In genomic region chr16:82699711-82700495, GRCh38 we compare ENCODE assay signal across 9 cellular contexts.
DNase-seq lines count a peak whose midpoint lies in the region; ATAC-seq and TF ChIP-seq lines count a peak whose summit lies in the region.
"Had no signal": no experiment of that assay in that cellular context is flagged by ENCODE, and none has a peak within 500 bp of the region (broad histone marks: within the 10 kb centered on the region; RNA-seq: fewer than 3 reads in every experiment).

No MANE protein-coding gene starts in this region.

- H3K36me3 ChIP-seq in prostate gland = no peaks in the 10 kb centered on the region

- TF ChIP-seq POLR2A in prostate gland (IDR thresholded peaks at IDR 0.05) = no peak

- H3K4me3 ChIP-seq in fibroblast of pulmonary artery (replicated peaks; ENCODE audit: low read depth, low read length) (no peak overlapping the region), prostate gland (no peak overlapping the region)

- no peaks in the 10 kb centered on the region for H3K9me3 ChIP-seq in prostate gland

- H3K27me3 ChIP-seq in prostate gland (replicated peaks; ENCODE audit: insufficient read depth) = no peaks in the 10 kb centered on the region

- DNase-seq in ELR (ENCODE audit: low read depth) (peak; percentile 77), RPMI7951 (ENCODE audit: low read depth) (peak; percentile 87), fibroblast of pulmonary artery (ENCODE audit: low read depth) (peak; percentile 93), prostate gland (ENCODE audit: low spot score) (peak; percentile 43), NOMO-1 treated with dmso at 0.1 percent for 144 hours (lab: John Stamatoyannopoulos, UW; ENCODE audit: unreplicated experiment) (no peak)
- DNase-seq in central memory CD4-positive, alpha-beta T cell = no peak
- DNase-seq: activated CD4-positive, alpha-beta T cell treated with anti-CD3 and anti-CD28 coated beads, Interleukin-2, amount 10 ng/mL, durations not matched to agents 24 days and 14 days had no signal

- 59% methylated on average over 9 of the region's 9 CpGs for WGBS in prostate gland

- TF ChIP-seq CTCF in fibroblast of pulmonary artery (IDR thresholded peaks at IDR 0.05; ENCODE audit: low read length, missing control alignments) (no peak), prostate gland (IDR thresholded peaks at IDR 0.05) (no peak)

- no peak overlapping the region for H3K27ac ChIP-seq in prostate gland

- intact Hi-C loops in prostate gland (cut with DNase I) = no loop called here

- no peaks in the 10 kb centered on the region for H3K4me1 ChIP-seq in prostate gland (replicated peaks)

- ATAC-seq in HG03045 (IDR thresholded peaks at IDR 0.05; ENCODE audit: unreplicated experiment) = no peak
- no peak for ATAC-seq in HG02970 (IDR thresholded peaks at IDR 0.05; ENCODE audit: low FRiP score, unreplicated experiment)

Comparison
In these comparisons a context has a peak if more than half of its experiments do, and no peak if none do; other contexts are left out.
1. DNase-seq: peak in ELR (single experiment), RPMI7951 (single experiment), fibroblast of pulmonary artery (single experiment) and prostate gland (single experiment); none in NOMO-1 treated with dmso at 0.1 percent for 144 hours (single experiment) and central memory CD4-positive, alpha-beta T cell (single experiment).